2 cellular contexts compared by ENCODE assay signal in genomic region chr12:108840605-108841328, GRCh38.
A peak's percentile ranks its signal among the peaks of the same experiment; 100 is the strongest.
TF ChIP-seq lines count a peak whose summit lies in the region.

No MANE protein-coding gene starts in this region.

TF ChIP-seq in liver, 16 proteins besides CTCF, POLR2A, EP300 and RAD21:
- peak; percentile 30 for TF ChIP-seq NR2F2 (IDR thresholded peaks at IDR 0.05)
- no peak for TF ChIP-seq FOXA1 (IDR thresholded peaks at IDR 0.05)

TF ChIP-seq in HepG2, 621 proteins besides CTCF, POLR2A, EP300 and RAD21:
- TF ChIP-seq SOX13 (IDR thresholded peaks at IDR 0.05) (no peak), SOX13 (CRISPR knock-in tag; conservative IDR thresholded peaks at IDR 0.05 in 1 of 2, IDR thresholded peaks at IDR 0.05 in 1 of 2) (no peak), PAX8 (CRISPR knock-in tag; IDR thresholded peaks at IDR 0.05; ENCODE audit: borderline replicate concordance) (no peak), HOMEZ (CRISPR knock-in tag; IDR thresholded peaks at IDR 0.05; ENCODE audit: low read depth) (no peak), EZH2 (conservative IDR thresholded peaks at IDR 0.05; ENCODE audit: low read depth, low read length) (no peak), ATF7 (IDR thresholded peaks at IDR 0.05) (no peak), ATF7 (CRISPR knock-in tag; IDR thresholded peaks at IDR 0.05) (no peak), ZNF501 (CRISPR knock-in tag; IDR thresholded peaks at IDR 0.05) (no peak), ZNF749 (CRISPR knock-in tag; IDR thresholded peaks at IDR 0.05; ENCODE audit: borderline replicate concordance) (no peak)
